8 cellular contexts compared by ENCODE assay signal in the genomic region with DNA sequence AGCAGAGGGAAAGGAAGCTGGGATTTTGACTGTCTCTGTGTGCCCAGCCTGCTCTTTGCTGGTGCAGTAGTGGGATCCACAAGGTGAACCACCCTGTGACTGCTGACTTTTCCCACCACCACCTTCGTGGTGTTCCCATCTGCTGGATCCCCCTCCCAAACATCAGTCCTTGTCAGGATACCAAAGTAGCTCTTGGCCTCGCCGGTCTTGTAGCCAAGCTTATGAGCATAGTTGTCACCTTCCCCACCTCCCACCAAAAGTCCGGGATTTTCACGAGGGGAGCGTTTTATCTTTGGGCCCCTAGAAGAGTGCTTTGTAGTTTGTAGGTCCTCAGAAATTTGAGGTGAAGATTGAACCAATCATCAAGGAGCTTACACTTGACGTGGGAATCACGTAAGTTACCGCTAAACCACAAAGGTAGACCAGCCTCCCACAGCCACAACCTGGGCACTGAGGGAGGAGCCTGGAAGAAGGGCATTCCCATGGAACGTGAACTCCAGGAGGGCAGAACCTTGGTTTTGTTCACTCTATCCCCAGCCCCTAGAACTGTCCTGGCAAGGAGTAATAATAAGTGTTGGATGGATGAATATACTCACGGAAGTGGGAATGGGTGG. TPM values are rescaled to one million over a fixed set of nuclear protein-coding genes. Genes with fewer than 3 reads are reported as not detected.
A peak's percentile ranks its signal among the peaks of the same experiment; 100 is the strongest.
DNase-seq lines count a peak whose midpoint lies in the region; ATAC-seq and TF ChIP-seq lines count a peak whose summit lies in the region.

No MANE protein-coding gene starts in this region.

- intact Hi-C loops in Panc1 (cut with micrococcal nuclease; ENCODE audit: unreplicated experiment), result no loop called here
- intact Hi-C loops in posterior cingulate gyrus (cut with DNase I), result loop anchor here (2.0 kb wide), 1 partner anchor 277 kb away; no protein-coding TSS in a partner anchor

- H3K9me3 ChIP-seq in Panc1 (ENCODE audit: control insufficient read depth, insufficient read depth, low read depth, low read length), result no peaks in the 10 kb centered on the region

- H3K4me3 Mint-ChIP-seq in effector memory CD8-positive, alpha-beta T cell, result peak overlapping the region; percentile 92 to 93
- peak overlapping the region; percentile 67 for H3K4me3 Mint-ChIP-seq in progenitor cell of endocrine pancreas (ENCODE audit: low read depth)

- no TSS peak for BruUV-seq in Panc1 (replicated peaks; lab: Mats Ljungman, UMichigan)

- in situ Hi-C loops in Panc1 (cut with HindIII; ENCODE audit: low pct_unique_long_range_greater_than_20kb, low sequenced_read_pairs), result no loop called here

- ATAC-seq in Panc1 (no peak), HG03469 (IDR thresholded peaks at IDR 0.05; ENCODE audit: unreplicated experiment) (no peak)
- no peak for ATAC-seq in effector memory CD8-positive, alpha-beta T cell (replicated peaks)

- no peaks in the 10 kb centered on the region for H3K9me3 Mint-ChIP-seq in effector memory CD8-positive, alpha-beta T cell
- H3K9me3 Mint-ChIP-seq in progenitor cell of endocrine pancreas (ENCODE audit: low read depth), result no peaks in the 10 kb centered on the region

- peak overlapping the region; percentile 72; the same call in 1 of the 2 replicates for H3K27ac ChIP-seq in Panc1 (ENCODE audit: low read length)

- POLR2A ChIA-PET in Panc1 (lab: Charles Lee), result no interaction called here

- peaks cover 53% of the 10 kb centered on the region in 2 donors for H3K4me1 Mint-ChIP-seq in effector memory CD8-positive, alpha-beta T cell (ENCODE audit: low read depth in 2 of 2)
- peaks cover 12% of the 10 kb centered on the region for H3K4me1 Mint-ChIP-seq in progenitor cell of endocrine pancreas (ENCODE audit: low read depth)

- no peak for DNase-seq in GM12864 (ENCODE audit: low read depth)
- DNase-seq in Panc1 (ENCODE audit: low read depth, low spot score), result no peak
- DNase-seq in effector memory CD8-positive, alpha-beta T cell, result no peak
- no peak for DNase-seq in progenitor cell of endocrine pancreas (ENCODE audit: low spot score, unreplicated experiment)
- DNase-seq in effector CD4-positive, alpha-beta T cell, result no peak
- no peak for DNase-seq in posterior cingulate gyrus
- DNase-seq in LoVo (ENCODE audit: low spot score), result no peak

- H3K27ac Mint-ChIP-seq in effector memory CD8-positive, alpha-beta T cell, result peak overlapping the region; percentile 92 to 97
- H3K27ac Mint-ChIP-seq in progenitor cell of endocrine pancreas, result no peak overlapping the region

- peaks cover 34% of the 10 kb centered on the region for H3K36me3 Mint-ChIP-seq in effector memory CD8-positive, alpha-beta T cell (ENCODE audit: insufficient read depth)
- H3K36me3 Mint-ChIP-seq in progenitor cell of endocrine pancreas (ENCODE audit: insufficient read depth), result peaks cover 2% of the 10 kb centered on the region

- H3K4me1 ChIP-seq in Panc1 (ENCODE audit: control insufficient read depth, insufficient read depth, low read length), result peaks cover 20% of the 10 kb centered on the region

- CTCF ChIA-PET in Panc1 (lab: Charles Lee), result interaction anchor here (0.6 to 2.1 kb wide), 3 partner anchors 12 to 169 kb away, joined by 4 to 26 read pairs (median 5); partner anchors contain the start of gene DCAF1

- H3K36me3 ChIP-seq in Panc1 (ENCODE audit: control insufficient read depth, insufficient read depth, low read length), result no peaks in the 10 kb centered on the region

- peak overlapping the region; percentile 94; the same call in 1 of the 2 replicates for H3K4me3 ChIP-seq in GM12864 (ENCODE audit: low read depth, low read length)
- peak overlapping the region; percentile 79 to 86 for H3K4me3 ChIP-seq in Panc1 (ENCODE audit: low read depth in 2 of 2, low read length in 2 of 2)

- no peaks in the 10 kb centered on the region for H3K27me3 ChIP-seq in Panc1 (ENCODE audit: control insufficient read depth, insufficient read depth, low read length)

- no peak for TF ChIP-seq CTCF in GM12864 (IDR thresholded peaks at IDR 0.05; ENCODE audit: low read depth, low read length, missing control alignments)
- no peak for TF ChIP-seq CTCF in Panc1 (IDR thresholded peaks at IDR 0.05)
- TF ChIP-seq CTCF in progenitor cell of endocrine pancreas (IDR thresholded peaks at IDR 0.05; ENCODE audit: unreplicated experiment), result no peak

- no peaks in the 10 kb centered on the region for H3K27me3 Mint-ChIP-seq in effector memory CD8-positive, alpha-beta T cell
- H3K27me3 Mint-ChIP-seq in progenitor cell of endocrine pancreas, result no peaks in the 10 kb centered on the region

RNA-seq across cellular contexts. Expression of gene TEX264, which starts 0.9 kb away (rescaled TPM):
- total RNA-seq in Panc1 (2021; ENCODE audit: unreplicated experiment) (45.8 TPM), progenitor cell of endocrine pancreas (29.6 and 30.6 TPM in 2 replicates)
- 60.7 TPM for polyA plus RNA-seq in Panc1 (2012; ENCODE audit: insufficient read length)

RNA-seq across cellular contexts. Expression of gene GRM2, which starts 36.7 kb away (rescaled TPM):
- total RNA-seq in Panc1 (2021; ENCODE audit: unreplicated experiment) (0.21 TPM), progenitor cell of endocrine pancreas (0.19 and 0.82 TPM in 2 replicates)
- 0.10 TPM for polyA plus RNA-seq in Panc1 (2012; ENCODE audit: insufficient read length)
